Comparison of ENCODE assay signal across 9 cellular contexts in the genomic region with DNA sequence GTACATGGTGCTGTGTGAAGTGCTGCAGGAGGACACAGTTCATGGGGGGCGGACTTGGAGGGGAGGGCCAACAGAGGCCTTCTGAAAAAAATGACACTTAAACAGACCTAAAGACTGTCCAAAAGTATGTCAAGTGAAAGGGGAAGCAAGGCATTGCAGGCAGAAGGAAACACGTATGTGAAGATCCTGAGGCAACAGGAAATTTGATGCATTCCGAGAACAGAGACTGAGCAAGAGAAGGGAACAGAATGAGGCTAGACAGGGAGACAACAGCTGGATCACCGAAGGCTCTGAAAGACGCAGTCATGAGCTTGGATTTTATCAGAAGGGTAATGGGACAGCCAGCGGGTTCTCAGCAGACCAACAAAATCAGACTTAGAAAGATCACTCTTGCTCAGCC. TPM values are rescaled to one million over a fixed set of nuclear protein-coding genes. Genes with fewer than 3 reads are reported as not detected.
DNase-seq lines count a peak whose midpoint lies in the region; ATAC-seq, FAIRE-seq and TF ChIP-seq lines count a peak whose summit lies in the region.
"Had no signal": no experiment of that assay in that cellular context is flagged by ENCODE, and none has a peak within 500 bp of the region (broad histone marks: within the 10 kb centered on the region; RNA-seq: fewer than 3 reads in every experiment).

No MANE protein-coding gene starts in this region.

- TF ChIP-seq RAD21 in K562 (CRISPR knock-in tag; conservative IDR thresholded peaks at IDR 0.05 in 1 of 2, IDR thresholded peaks at IDR 0.05 in 1 of 2), result no peak

- intact Hi-C loops in K562 (cut with micrococcal nuclease), result loop anchor here (2.0 kb wide), 1 partner anchor 15 kb away; the partner anchor contains the start of gene TMEM97

- DNase-seq in AG09309 (ENCODE audit: low read depth) (no peak), K562 (ENCODE audit: extremely low read depth in 1 of 4, low spot score in 3 of 4) (peak in 1 of 4 experiments; percentile 16)

- peak overlapping the region; percentile 50 for H3K4me3 ChIP-seq in AG09309 (ENCODE audit: control insufficient read depth, low read depth, low read length)
- H3K4me3 ChIP-seq in KMS-11 (IDR thresholded peaks at IDR 0.05; ENCODE audit: insufficient read depth, low read depth, low read length), result no peak overlapping the region
- H3K4me3 ChIP-seq in K562, result peak overlapping the region; percentile 95
- H3K4me3 ChIP-seq in muscle layer of duodenum (ENCODE audit: low read depth in 1 of 2, low read length in 2 of 2), result peak overlapping the region; percentile 74 to 89

- H3K9ac ChIP-seq in KMS-11, result no peak overlapping the region; the same call in 1 of the 2 replicates
- H3K9ac ChIP-seq in K562 (ENCODE audit: insufficient read depth in 1 of 2, low read depth in 2 of 2, low read length in 2 of 2), result peak overlapping the region; percentile 75 to 92; a peak in 3 of 4 replicates

- FAIRE-seq in K562 (lab: Jason Lieb, UNC), result no peak

- H3K27me3 ChIP-seq in KMS-11 (ENCODE audit: insufficient read depth, low read depth) (no peaks in the 10 kb centered on the region), K562 (ENCODE audit: control insufficient read depth in 2 of 2, insufficient read depth in 2 of 2, low read length in 2 of 2) (no peaks in the 10 kb centered on the region), muscle layer of duodenum (ENCODE audit: low read depth, low read length) (no peaks in the 10 kb centered on the region)

- no TSS peak for BruUV-seq in K562 (replicated peaks; lab: Mats Ljungman, UMichigan)

- ATAC-seq in K562 (no peak), GM21737 (IDR thresholded peaks at IDR 0.05; ENCODE audit: unreplicated experiment) (no peak), HG03460 (IDR thresholded peaks at IDR 0.05; ENCODE audit: unreplicated experiment) (no peak), GM19455 (IDR thresholded peaks at IDR 0.05; ENCODE audit: unreplicated experiment) (no peak), HG03432 (IDR thresholded peaks at IDR 0.05; ENCODE audit: unreplicated experiment) (no peak)

- H3K9me3 ChIP-seq in K562 (replicated peaks; ENCODE audit: control insufficient read depth, insufficient read depth, low read depth, low read length) (no peaks in the 10 kb centered on the region), muscle layer of duodenum (ENCODE audit: control insufficient read depth in 1 of 2, low read length in 2 of 2) (no peaks in the 10 kb centered on the region)

- H3K36me3 ChIP-seq in KMS-11 (ENCODE audit: insufficient read depth) (no peaks in the 10 kb centered on the region), K562 (ENCODE audit: control insufficient read depth, insufficient read depth, low read length) (peaks cover 19% of the 10 kb centered on the region; the same call in 2 of the 3 replicates), muscle layer of duodenum (ENCODE audit: control insufficient read depth in 1 of 2, insufficient read depth in 2 of 2, low read length in 2 of 2) (peaks cover 12 to 25% of the 10 kb centered on the region in 2 donors)

- no peak for TF ChIP-seq POLR2A in K562 (conservative IDR thresholded peaks at IDR 0.05)

- H3K4me2 ChIP-seq in KMS-11 (peak overlapping the region; percentile 91), K562 (ENCODE audit: insufficient read depth, low read length) (peak overlapping the region; percentile 98)

- no peak overlapping the region for H2AFZ ChIP-seq in KMS-11 (ENCODE audit: low read depth)
- H2AFZ ChIP-seq in K562 (ENCODE audit: low read depth, low read length), result no peak overlapping the region

- H3K4me1 ChIP-seq in KMS-11 (ENCODE audit: low read depth, poor library complexity, severe bottlenecking) (peaks cover 15% of the 10 kb centered on the region), K562 (replicated peaks in 1 of 2; ENCODE audit: control insufficient read depth in 2 of 2, insufficient read depth in 2 of 2, low read length in 2 of 2) (peaks cover 17 to 19% of the 10 kb centered on the region in 2 experiments; a peak in 4 of 5 replicates), muscle layer of duodenum (ENCODE audit: control insufficient read depth in 1 of 2, insufficient read depth in 2 of 2, low read length in 2 of 2) (peaks cover 18 to 43% of the 10 kb centered on the region in 2 donors)

- H3K79me2 ChIP-seq in KMS-11 (ENCODE audit: insufficient read depth, low read depth), result no peaks in the 10 kb centered on the region; the same call in 1 of the 2 replicates
- peaks cover 33% of the 10 kb centered on the region for H3K79me2 ChIP-seq in K562 (ENCODE audit: control insufficient read depth, insufficient read depth, low read length)

- WGBS in K562 (ENCODE audit: insufficient coverage, low coverage, missing lambda C conversion rate), result 8% methylated on average over 6 of the region's 6 CpGs

- no peaks in the 10 kb centered on the region for H3K9me1 ChIP-seq in K562 (ENCODE audit: control insufficient read depth, insufficient read depth, low read length)

- TF ChIP-seq EP300 in K562 (IDR thresholded peaks at IDR 0.05; ENCODE audit: low read length), result no peak

- CTCF ChIA-PET in K562 (lab: Yijun Ruan, JAX; ENCODE audit: low intra/inter-chr PET ratio), result no interaction called here

- H4K20me1 ChIP-seq in KMS-11 (ENCODE audit: insufficient read depth), result no peaks in the 10 kb centered on the region
- H4K20me1 ChIP-seq in K562 (replicated peaks; ENCODE audit: control insufficient read depth, insufficient read depth, low read length), result peaks cover 14% of the 10 kb centered on the region

- in situ Hi-C loops in K562 (cut with MboI), result no loop called here

- H3K27ac ChIP-seq in KMS-11, result no peak overlapping the region
- no peak overlapping the region for H3K27ac ChIP-seq in K562 (ENCODE audit: extremely low read depth, low read depth, low read length)
- H3K27ac ChIP-seq in muscle layer of duodenum (ENCODE audit: low read length), result peak overlapping the region; percentile 77

- POLR2A ChIA-PET in K562 (lab: Yijun Ruan, JAX), result interaction anchor here (0.7 to 6.5 kb wide), 6 partner anchors 9 to 122 kb away, joined by 3 to 62 read pairs (median 4); partner anchors contain the start of genes POLDIP2 and TMEM97

- TF ChIP-seq CTCF in AG09309 (IDR thresholded peaks at IDR 0.05; ENCODE audit: control insufficient read depth, insufficient read depth, low read depth, low read length, missing control alignments) (no peak), KMS-11 (conservative IDR thresholded peaks at IDR 0.05; ENCODE audit: low read depth, low read length) (no peak), K562 (IDR thresholded peaks at IDR 0.05 in 2 of 3, conservative IDR thresholded peaks at IDR 0.05 in 1 of 3; ENCODE audit: insufficient read depth in 2 of 3, low read depth in 1 of 3, low read length in 3 of 3) (no peak)

RNA-seq across cellular contexts. Expression of gene IFT20, which starts 1.1 kb away (rescaled TPM):
- 58.5 and 63.2 TPM in 2 replicates for total RNA-seq in K562 (2011; cell fraction: chromatin; rRNA removed; ENCODE audit: low replicate concordance)
- total RNA-seq in K562 (2011; cell fraction: nucleolus; rRNA removed), result 42.5 and 42.8 TPM in 2 replicates
- 44.1 and 49.8 TPM in 2 replicates for total RNA-seq in K562 (2011; cell fraction: nucleoplasm; rRNA removed)
- total RNA-seq in K562 (2014; rRNA removed), result 25.1 and 25.5 TPM in 2 replicates
- total RNA-seq in K562 (2014; rRNA removed; fragmentation: Illumina TruSeq; extraction: Trizol), result 20.9 and 26.8 TPM in 2 replicates
- total RNA-seq in K562 (2015; rRNA removed; fragmentation: Illumina TruSeq; extraction: Trizol), result 14.3 and 14.6 TPM in 2 replicates
- 20.1 and 25.2 TPM in 2 replicates for total RNA-seq in K562 (2021)
- 35.8 and 38.6 TPM in 2 replicates for polyA plus RNA-seq in K562 (2011; rRNA removed)
- 15.7 and 17.9 TPM in 2 replicates for polyA plus RNA-seq in K562 (2011; cell fraction: cytosol; rRNA removed)
- polyA plus RNA-seq in K562 (2011; cell fraction: nucleus; rRNA removed), result 54.6 and 62.4 TPM in 2 replicates
- 20.5 and 42.0 TPM in 2 replicates for polyA plus RNA-seq in K562 (2012)
- 19.0 and 19.4 TPM in 2 replicates for polyA plus RNA-seq in K562 (2014; fragmentation: Illumina TruSeq; extraction: Trizol)
- polyA plus RNA-seq in K562 (2014; fragmentation: Nextera tagmentation; extraction: Ambion mirVana), result 10 to 100 TPM; 11.2 to 17.7 TPM
- polyA plus RNA-seq in K562 (2014; rRNA removed), result 37.6 and 45.4 TPM in 2 replicates
- 9.2 and 9.9 TPM in 2 replicates for polyA minus RNA-seq in K562 (2011; rRNA and poly(A)+ RNA removed)
- 4.6 and 7.2 TPM in 2 replicates for polyA minus RNA-seq in K562 (2011; cell fraction: cytosol; rRNA and poly(A)+ RNA removed)
- polyA minus RNA-seq in K562 (2011; cell fraction: nucleus; rRNA and poly(A)+ RNA removed), result 10.8 and 16.7 TPM in 2 replicates

RNA-seq across cellular contexts. Expression of gene TNFAIP1, which starts 1.4 kb away (rescaled TPM):
- 14.5 and 38.2 TPM in 2 replicates for total RNA-seq in K562 (2011; cell fraction: chromatin; rRNA removed; ENCODE audit: low replicate concordance)
- total RNA-seq in K562 (2011; cell fraction: nucleolus; rRNA removed), result 22.8 and 26.7 TPM in 2 replicates
- 22.7 and 28.9 TPM in 2 replicates for total RNA-seq in K562 (2011; cell fraction: nucleoplasm; rRNA removed)
- total RNA-seq in K562 (2014; rRNA removed), result 9.0 and 15.1 TPM in 2 replicates
- 6.3 and 8.2 TPM in 2 replicates for total RNA-seq in K562 (2014; rRNA removed; fragmentation: Illumina TruSeq; extraction: Trizol)
- total RNA-seq in K562 (2015; rRNA removed; fragmentation: Illumina TruSeq; extraction: Trizol), result 7.7 and 8.0 TPM in 2 replicates
- total RNA-seq in K562 (2021), result 18.9 and 20.1 TPM in 2 replicates
- 13.7 and 18.8 TPM in 2 replicates for polyA plus RNA-seq in K562 (2011; rRNA removed)
- 10.8 and 23.2 TPM in 2 replicates for polyA plus RNA-seq in K562 (2011; cell fraction: cytosol; rRNA removed)
- polyA plus RNA-seq in K562 (2011; cell fraction: nucleus; rRNA removed), result 40.2 and 69.4 TPM in 2 replicates
- polyA plus RNA-seq in K562 (2012), result 11.5 and 17.0 TPM in 2 replicates
- 15.2 and 15.4 TPM in 2 replicates for polyA plus RNA-seq in K562 (2014; fragmentation: Illumina TruSeq; extraction: Trizol)
- 1 to 10 TPM; 2.1 to 2.9 TPM for polyA plus RNA-seq in K562 (2014; fragmentation: Nextera tagmentation; extraction: Ambion mirVana)
- 8.1 and 15.4 TPM in 2 replicates for polyA plus RNA-seq in K562 (2014; rRNA removed)
- 7.3 and 16.7 TPM in 2 replicates for polyA minus RNA-seq in K562 (2011; rRNA and poly(A)+ RNA removed)
- polyA minus RNA-seq in K562 (2011; cell fraction: cytosol; rRNA and poly(A)+ RNA removed), result 21.0 and 35.8 TPM in 2 replicates
- polyA minus RNA-seq in K562 (2011; cell fraction: nucleus; rRNA and poly(A)+ RNA removed), result 12.4 and 16.7 TPM in 2 replicates

RNA-seq across cellular contexts. Expression of gene TMEM97, which starts 15.2 kb away (rescaled TPM):
- 75.7 and 97.1 TPM in 2 replicates for total RNA-seq in K562 (2011; cell fraction: chromatin; rRNA removed; ENCODE audit: low replicate concordance)
- 85.3 and 101 TPM in 2 replicates for total RNA-seq in K562 (2011; cell fraction: nucleolus; rRNA removed)
- total RNA-seq in K562 (2011; cell fraction: nucleoplasm; rRNA removed), result 131 and 163 TPM in 2 replicates
- total RNA-seq in K562 (2014; rRNA removed) (59.6 and 71.8 TPM in 2 replicates), K562 (2014; rRNA removed; fragmentation: Illumina TruSeq; extraction: Trizol) (83.1 and 87.7 TPM in 2 replicates), K562 (2015; rRNA removed; fragmentation: Illumina TruSeq; extraction: Trizol) (72.0 and 74.0 TPM in 2 replicates), K562 (2021) (65.3 and 67.5 TPM in 2 replicates)
- polyA plus RNA-seq in K562 (2011; rRNA removed) (88.3 and 117 TPM in 2 replicates), K562 (2014; fragmentation: Illumina TruSeq; extraction: Trizol) (89.6 and 121 TPM in 2 replicates), K562 (2014; fragmentation: Nextera tagmentation; extraction: Ambion mirVana) (10 to 100 TPM; 76.0 to 95.3 TPM), K562 (2014; rRNA removed) (34.6 and 44.9 TPM in 2 replicates)
- polyA plus RNA-seq in K562 (2011; cell fraction: cytosol; rRNA removed), result 45.5 and 66.1 TPM in 2 replicates
- 24.8 and 32.2 TPM in 2 replicates for polyA plus RNA-seq in K562 (2011; cell fraction: nucleus; rRNA removed)
- polyA plus RNA-seq in K562 (2012), result 40.4 and 49.6 TPM in 2 replicates
- 66.9 and 80.3 TPM in 2 replicates for polyA minus RNA-seq in K562 (2011; rRNA and poly(A)+ RNA removed)
- 31.5 and 44.4 TPM in 2 replicates for polyA minus RNA-seq in K562 (2011; cell fraction: cytosol; rRNA and poly(A)+ RNA removed)
- polyA minus RNA-seq in K562 (2011; cell fraction: nucleus; rRNA and poly(A)+ RNA removed), result 12.5 and 15.9 TPM in 2 replicates

RNA-seq across cellular contexts. Expression of gene POLDIP2, which starts 23.2 kb away (rescaled TPM):
- 13.2 and 36.1 TPM in 2 replicates for total RNA-seq in K562 (2011; cell fraction: chromatin; rRNA removed; ENCODE audit: low replicate concordance)
- total RNA-seq in K562 (2011; cell fraction: nucleolus; rRNA removed), result 33.4 and 34.0 TPM in 2 replicates
- total RNA-seq in K562 (2011; cell fraction: nucleoplasm; rRNA removed), result 27.2 and 30.3 TPM in 2 replicates
- total RNA-seq in K562 (2014; rRNA removed), result 121 and 122 TPM in 2 replicates
- 59.5 and 62.7 TPM in 2 replicates for total RNA-seq in K562 (2014; rRNA removed; fragmentation: Illumina TruSeq; extraction: Trizol)
- total RNA-seq in K562 (2015; rRNA removed; fragmentation: Illumina TruSeq; extraction: Trizol), result 70.6 and 71.4 TPM in 2 replicates
- total RNA-seq in K562 (2021), result 106 and 108 TPM in 2 replicates
- 64.6 and 105 TPM in 2 replicates for polyA plus RNA-seq in K562 (2011; rRNA removed)
- polyA plus RNA-seq in K562 (2011; cell fraction: cytosol; rRNA removed), result 64.6 and 142 TPM in 2 replicates
- 48.3 and 71.0 TPM in 2 replicates for polyA plus RNA-seq in K562 (2011; cell fraction: nucleus; rRNA removed)
- polyA plus RNA-seq in K562 (2012), result 89.9 and 120 TPM in 2 replicates
- polyA plus RNA-seq in K562 (2014; fragmentation: Illumina TruSeq; extraction: Trizol), result 127 and 137 TPM in 2 replicates
- 10 to 100 TPM; 22.0 to 25.1 TPM for polyA plus RNA-seq in K562 (2014; fragmentation: Nextera tagmentation; extraction: Ambion mirVana)
- 104 and 109 TPM in 2 replicates for polyA plus RNA-seq in K562 (2014; rRNA removed)
- 31.5 and 60.7 TPM in 2 replicates for polyA minus RNA-seq in K562 (2011; rRNA and poly(A)+ RNA removed)
- 27.9 and 61.6 TPM in 2 replicates for polyA minus RNA-seq in K562 (2011; cell fraction: cytosol; rRNA and poly(A)+ RNA removed)
- 14.4 and 16.8 TPM in 2 replicates for polyA minus RNA-seq in K562 (2011; cell fraction: nucleus; rRNA and poly(A)+ RNA removed)

RNA-seq across cellular contexts. Expression of gene SEBOX, which starts 30.8 kb away (rescaled TPM):
- not detected in 2 replicates for total RNA-seq in K562 (2011; cell fraction: chromatin; rRNA removed; ENCODE audit: low replicate concordance)
- total RNA-seq in K562 (2011; cell fraction: nucleolus; rRNA removed), result not detected in 2 replicates
- not detected in 2 replicates for total RNA-seq in K562 (2011; cell fraction: nucleoplasm; rRNA removed)
- total RNA-seq in K562 (2014; rRNA removed) (not detected in 2 replicates), K562 (2014; rRNA removed; fragmentation: Illumina TruSeq; extraction: Trizol) (not detected in 2 replicates), K562 (2015; rRNA removed; fragmentation: Illumina TruSeq; extraction: Trizol) (not detected in 2 replicates), K562 (2021) (not detected in 2 replicates)
- polyA plus RNA-seq in K562 (2011; rRNA removed) (not detected in 2 replicates), K562 (2014; fragmentation: Illumina TruSeq; extraction: Trizol) (not detected in 2 replicates), K562 (2014; fragmentation: Nextera tagmentation; extraction: Ambion mirVana) (not detected), K562 (2014; rRNA removed) (not detected in 2 replicates)
- not detected in 2 replicates for polyA plus RNA-seq in K562 (2011; cell fraction: cytosol; rRNA removed)
- not detected in 2 replicates for polyA plus RNA-seq in K562 (2011; cell fraction: nucleus; rRNA removed)
- not detected in 2 replicates for polyA plus RNA-seq in K562 (2012)
- polyA minus RNA-seq in K562 (2011; rRNA and poly(A)+ RNA removed), result not detected in 2 replicates
- polyA minus RNA-seq in K562 (2011; cell fraction: cytosol; rRNA and poly(A)+ RNA removed), result not detected in 2 replicates
- not detected in 2 replicates for polyA minus RNA-seq in K562 (2011; cell fraction: nucleus; rRNA and poly(A)+ RNA removed)
- total RNA-seq: lung had no signal
- polyA plus RNA-seq: lung had no signal
